In genomic region chr2:9613291-9613690, GRCh38 we compare ENCODE assay signal across 11 cellular contexts. TPM values are rescaled to one million over a fixed set of nuclear protein-coding genes. Genes with fewer than 3 reads are reported as not detected.
A peak's percentile ranks its signal among the peaks of the same experiment; 100 is the strongest.
DNase-seq lines count a peak whose midpoint lies in the region; ATAC-seq and TF ChIP-seq lines count a peak whose summit lies in the region.
"Had no signal": no experiment of that assay in that cellular context is flagged by ENCODE, and none has a peak within 500 bp of the region (broad histone marks: within the 10 kb centered on the region; RNA-seq: fewer than 3 reads in every experiment).

No MANE protein-coding gene starts in this region.

- H3K27me3 ChIP-seq in ACC112 (ENCODE audit: insufficient read depth, low read length) (no peaks in the 10 kb centered on the region), sigmoid colon (no peaks in the 10 kb centered on the region)

- peak overlapping the region; percentile 77 for H3K27ac ChIP-seq in ACC112 (ENCODE audit: low read depth, low read length)
- no peak overlapping the region for H3K27ac ChIP-seq in sigmoid colon
- H3K27ac ChIP-seq: C4-2B had no signal

- no peak for TF ChIP-seq POLR2A in sigmoid colon (IDR thresholded peaks at IDR 0.05)

- no peak for TF ChIP-seq EP300 in sigmoid colon (IDR thresholded peaks at IDR 0.05)

- H3K4me1 ChIP-seq in ACC112 (ENCODE audit: control insufficient read depth, insufficient read depth, low read length, unreplicated experiment) (peaks cover 63% of the 10 kb centered on the region), sigmoid colon (peaks cover 0 to 90% (median 63%) of the 10 kb centered on the region in 4 donors)

- no peaks in the 10 kb centered on the region for H3K9me3 ChIP-seq in sigmoid colon

- peaks cover 99% of the 10 kb centered on the region for H3K79me2 ChIP-seq in ACC112 (ENCODE audit: control insufficient read depth, insufficient read depth, low read length, unreplicated experiment)

- TF ChIP-seq CTCF in sigmoid colon (IDR thresholded peaks at IDR 0.05), result no peak

- H2AFZ ChIP-seq in ACC112 (ENCODE audit: low read length, unreplicated experiment), result no peak overlapping the region

- WGBS in sigmoid colon, 2 donors, result 85 to 92% methylated on average over 1 of the region's 1 CpG

- intact Hi-C loops in left ventricle myocardium superior (cut with micrococcal nuclease), result no loop called here
- intact Hi-C loops in sigmoid colon (cut with DNase I), result no loop called here

- peak; percentile 60 for DNase-seq in HCEC 1CT
- DNase-seq in amniotic epithelial cell (ENCODE audit: low read depth), result peak; percentile 68
- DNase-seq in left ventricle myocardium superior, result no peak
- DNase-seq in NCI-H82 treated with DMSO at 0.1 percent for 48 hours (lab: John Stamatoyannopoulos, UW; ENCODE audit: unreplicated experiment), result no peak
- DNase-seq in germinal center (ENCODE audit: low spot score), result no peak
- no peak for DNase-seq in LoVo (ENCODE audit: low spot score)
- no peak for DNase-seq in sigmoid colon
- DNase-seq: aorta; stimulated activated naive CD8-positive, alpha-beta T cell treated with anti-CD3 and anti-CD28 coated beads, Interleukin-15, Interleukin-2, amounts not matched to agents 100 U/mL and 50 U/mL, for 24 hours had no signal

- ATAC-seq in left ventricle myocardium superior, result peak; percentile 35
- ATAC-seq: stimulated activated naive CD8-positive, alpha-beta T cell treated with anti-CD3 and anti-CD28 coated beads, Interleukin-15, Interleukin-2, amounts not matched to agents 100 U/mL and 50 U/mL, for 24 hours had no signal

- H3K4me3 ChIP-seq in ACC112 (ENCODE audit: low read depth, low read length), result peak overlapping the region; percentile 53; the same call in 1 of the 2 replicates
- H3K4me3 ChIP-seq in sigmoid colon, result no peak overlapping the region

- peaks cover 14% of the 10 kb centered on the region; the same call in 1 of the 2 replicates for H3K36me3 ChIP-seq in ACC112 (ENCODE audit: insufficient read depth, low read length)
- H3K36me3 ChIP-seq in sigmoid colon, result no peaks in the 10 kb centered on the region

RNA-seq across cellular contexts. Expression of gene YWHAQ, which starts 17.5 kb away (rescaled TPM):
- total RNA-seq in left ventricle myocardium superior (119 TPM), sigmoid colon (100 to 1,000 TPM; 179 to 273 (median 229) TPM)
- 100 to 1,000 TPM; 179 to 240 (median 201) TPM for polyA plus RNA-seq in sigmoid colon

RNA-seq across cellular contexts. Expression of gene ADAM17, which starts 57.7 kb away (rescaled TPM):
- 13.7 TPM for total RNA-seq in left ventricle myocardium superior
- total RNA-seq in sigmoid colon, result 10 to 100 TPM; 12.1 to 17.6 (median 16.1) TPM
- 10 to 100 TPM in 2 of 3 donors, 1 to 10 TPM in 1; 3.2 to 12.8 (median 10.2) TPM for polyA plus RNA-seq in sigmoid colon

Comparison
In these comparisons a context has a peak if more than half of its experiments do, and no peak if none do; other contexts are left out.
1. DNase-seq: peak in HCEC 1CT (single experiment) and amniotic epithelial cell (single experiment); none in left ventricle myocardium superior (single experiment), NCI-H82 treated with DMSO at 0.1 percent for 48 hours (single experiment), germinal center (single experiment), LoVo (single experiment) and sigmoid colon (single experiment).